25 cellular contexts compared by ENCODE assay signal in genomic region chr20:48691523-48691922, GRCh38.
DNase-seq lines count a peak whose midpoint lies in the region; ATAC-seq and TF ChIP-seq lines count a peak whose summit lies in the region.
"Had no signal": no experiment of that assay in that cellular context is flagged by ENCODE, and none has a peak within 500 bp of the region (broad histone marks: within the 10 kb centered on the region; RNA-seq: fewer than 3 reads in every experiment).

No MANE protein-coding gene starts in this region.

- no peaks in the 10 kb centered on the region for H3K9me3 ChIP-seq in gastroesophageal sphincter
- H3K9me3 ChIP-seq: A549, BLaER1, esophagus squamous epithelium, suprapubic skin, uterus had no signal

- H3K27ac ChIP-seq in substantia nigra (ENCODE audit: low read depth, low read length, poor library complexity, severe bottlenecking) (peak overlapping the region; percentile 67), gastroesophageal sphincter (peak overlapping the region in 1 of 4 donors; percentile 25)
- H3K27ac ChIP-seq: A549, BLaER1, esophagus squamous epithelium, SK-N-MC, suprapubic skin, uterus had no signal

- no peak for ATAC-seq in activated CD8-positive, alpha-beta T cell treated with anti-CD3 and anti-CD28 coated beads, Interleukin-2, amount 10 ng/mL, durations not matched to agents 7 days and 5 days
- ATAC-seq in activated CD8-positive, alpha-beta T cell treated with anti-CD3 and anti-CD28 coated beads for 36 hours, result no peak
- ATAC-seq in HG03565 (IDR thresholded peaks at IDR 0.05; ENCODE audit: unreplicated experiment) (no peak), gastroesophageal sphincter (no peak)
- ATAC-seq: A549, HCT116, Panc1 had no signal

- WGBS in gastroesophageal sphincter (ENCODE audit: low coverage in 1 of 2), 2 donors, result 6 to 60% methylated on average over 3 to 5 of the region's 7 CpGs

- H3K36me3 Mint-ChIP-seq in activated CD8-positive, alpha-beta T cell treated with anti-CD3 and anti-CD28 coated beads, Interleukin-2, amount 10 ng/mL, durations not matched to agents 7 days and 5 days (ENCODE audit: low read depth), result peaks cover 81% of the 10 kb centered on the region
- H3K36me3 Mint-ChIP-seq in activated CD8-positive, alpha-beta T cell treated with anti-CD3 and anti-CD28 coated beads for 36 hours (ENCODE audit: low read depth), result peaks cover 41% of the 10 kb centered on the region
- peaks cover 2% of the 10 kb centered on the region for H3K36me3 Mint-ChIP-seq in chondrocyte (ENCODE audit: low read depth)
- H3K36me3 Mint-ChIP-seq in immature natural killer cell, result peaks cover 36 to 72% (median 39%) of the 10 kb centered on the region in 3 donors

- H3K27me3 ChIP-seq in gastroesophageal sphincter, result no peaks in the 10 kb centered on the region
- H3K27me3 ChIP-seq: BLaER1, suprapubic skin, uterus had no signal

- TF ChIP-seq EP300 in gastroesophageal sphincter (IDR thresholded peaks at IDR 0.05), result no peak

- no peak for TF ChIP-seq CTCF in activated CD8-positive, alpha-beta T cell treated with anti-CD3 and anti-CD28 coated beads for 36 hours (IDR thresholded peaks at IDR 0.05)
- TF ChIP-seq CTCF in chondrocyte (IDR thresholded peaks at IDR 0.05) (no peak), gastroesophageal sphincter (IDR thresholded peaks at IDR 0.05) (no peak)

- no peak overlapping the region for H3K4me3 Mint-ChIP-seq in activated CD8-positive, alpha-beta T cell treated with anti-CD3 and anti-CD28 coated beads, Interleukin-2, amount 10 ng/mL, durations not matched to agents 7 days and 5 days
- no peak overlapping the region for H3K4me3 Mint-ChIP-seq in activated CD8-positive, alpha-beta T cell treated with anti-CD3 and anti-CD28 coated beads for 36 hours
- no peak overlapping the region for H3K4me3 Mint-ChIP-seq in chondrocyte (ENCODE audit: unreplicated experiment)
- peak overlapping the region; percentile 46 to 62 (median 48) for H3K4me3 Mint-ChIP-seq in immature natural killer cell
- H3K4me3 Mint-ChIP-seq: activated B cell treated with CpG ODN at 0.5 μM for 24 hours; IgD-negative memory B cell; T-helper 2 cell treated with Interferon-gamma antibody and Interleukin-4, amounts not matched to agents 5 μg/mL and 100 μg/mL, for 36 hours had no signal

- no peak for TF ChIP-seq POLR2A in gastroesophageal sphincter (IDR thresholded peaks at IDR 0.05)

- peaks cover 62% of the 10 kb centered on the region for H3K4me1 Mint-ChIP-seq in activated CD8-positive, alpha-beta T cell treated with anti-CD3 and anti-CD28 coated beads, Interleukin-2, amount 10 ng/mL, durations not matched to agents 7 days and 5 days (ENCODE audit: low read depth)
- H3K4me1 Mint-ChIP-seq in activated CD8-positive, alpha-beta T cell treated with anti-CD3 and anti-CD28 coated beads for 36 hours (ENCODE audit: low read depth), result peaks cover 23% of the 10 kb centered on the region
- H3K4me1 Mint-ChIP-seq in chondrocyte (ENCODE audit: low read depth) (peaks cover 16% of the 10 kb centered on the region), immature natural killer cell (peaks cover 83 to 91% of the 10 kb centered on the region in 2 donors)

- no peaks in the 10 kb centered on the region for H3K27me3 Mint-ChIP-seq in activated CD8-positive, alpha-beta T cell treated with anti-CD3 and anti-CD28 coated beads, Interleukin-2, amount 10 ng/mL, durations not matched to agents 7 days and 5 days (ENCODE audit: low read depth)
- H3K27me3 Mint-ChIP-seq in activated CD8-positive, alpha-beta T cell treated with anti-CD3 and anti-CD28 coated beads for 36 hours, result no peaks in the 10 kb centered on the region
- no peaks in the 10 kb centered on the region for H3K27me3 Mint-ChIP-seq in chondrocyte (ENCODE audit: low read depth)
- peaks cover 12 to 44% (median 37%) of the 10 kb centered on the region in 3 donors for H3K27me3 Mint-ChIP-seq in immature natural killer cell (ENCODE audit: low read depth in 3 of 3)
- H3K27me3 Mint-ChIP-seq: activated B cell treated with CpG ODN at 0.5 μM for 24 hours, IgD-negative memory B cell had no signal

- peak overlapping the region; percentile 58 for H3K27ac Mint-ChIP-seq in activated CD8-positive, alpha-beta T cell treated with anti-CD3 and anti-CD28 coated beads, Interleukin-2, amount 10 ng/mL, durations not matched to agents 7 days and 5 days
- no peak overlapping the region for H3K27ac Mint-ChIP-seq in activated CD8-positive, alpha-beta T cell treated with anti-CD3 and anti-CD28 coated beads for 36 hours
- H3K27ac Mint-ChIP-seq in chondrocyte (ENCODE audit: unreplicated experiment) (no peak overlapping the region), immature natural killer cell (peak overlapping the region in 5 of 6 donors; percentile 47 to 85 (median 71))
- H3K27ac Mint-ChIP-seq: activated B cell treated with CpG ODN at 0.5 μM for 24 hours; T-helper 2 cell treated with Interferon-gamma antibody and Interleukin-4, amounts not matched to agents 5 μg/mL and 100 μg/mL, for 36 hours had no signal

- H3K36me3 ChIP-seq in gastroesophageal sphincter, result peaks cover 0 to 19% of the 10 kb centered on the region in 2 donors
- H3K36me3 ChIP-seq: suprapubic skin, uterus had no signal

- peaks cover 0 to 26% (median 7%) of the 10 kb centered on the region in 3 donors for H3K4me1 ChIP-seq in gastroesophageal sphincter
- H3K4me1 ChIP-seq: uterus had no signal

- H3K4me3 ChIP-seq in gastroesophageal sphincter, result no peak overlapping the region
- H3K4me3 ChIP-seq: A549, BLaER1, esophagus squamous epithelium, SK-N-MC, suprapubic skin, uterus had no signal

- CTCF ChIA-PET in activated CD8-positive, alpha-beta T cell treated with anti-CD3 and anti-CD28 coated beads, Interleukin-2, amount 10 ng/mL, durations not matched to agents 7 days and 5 days (lab: Charles Lee), result interaction anchor here (1.0 kb wide), 1 partner anchor 34 kb away, joined by 3 read pairs; no protein-coding TSS in a partner anchor
- CTCF ChIA-PET in activated CD8-positive, alpha-beta T cell treated with anti-CD3 and anti-CD28 coated beads for 36 hours (lab: Charles Lee), result no interaction called here

- no peaks in the 10 kb centered on the region for H3K9me3 Mint-ChIP-seq in activated CD8-positive, alpha-beta T cell treated with anti-CD3 and anti-CD28 coated beads, Interleukin-2, amount 10 ng/mL, durations not matched to agents 7 days and 5 days (ENCODE audit: insufficient read depth)
- no peaks in the 10 kb centered on the region for H3K9me3 Mint-ChIP-seq in activated CD8-positive, alpha-beta T cell treated with anti-CD3 and anti-CD28 coated beads for 36 hours
- H3K9me3 Mint-ChIP-seq in chondrocyte (ENCODE audit: low read depth) (no peaks in the 10 kb centered on the region), immature natural killer cell (no peaks in the 10 kb centered on the region)
- H3K9me3 Mint-ChIP-seq: activated B cell treated with CpG ODN at 0.5 μM for 24 hours; IgD-negative memory B cell; T-helper 2 cell treated with Interferon-gamma antibody and Interleukin-4, amounts not matched to agents 5 μg/mL and 100 μg/mL, for 36 hours had no signal

- intact Hi-C loops in activated CD8-positive, alpha-beta T cell treated with anti-CD3 and anti-CD28 coated beads for 36 hours (cut with micrococcal nuclease), result no loop called here

- POLR2A ChIA-PET in activated CD8-positive, alpha-beta T cell treated with anti-CD3 and anti-CD28 coated beads, Interleukin-2, amount 10 ng/mL, durations not matched to agents 7 days and 5 days (lab: Charles Lee), result no interaction called here
- POLR2A ChIA-PET in activated CD8-positive, alpha-beta T cell treated with anti-CD3 and anti-CD28 coated beads for 36 hours (lab: Charles Lee), result interaction anchor here (1.3 kb wide), 1 partner anchor 135 kb away, joined by 3 read pairs; no protein-coding TSS in a partner anchor

- no peak for DNase-seq in activated CD8-positive, alpha-beta T cell treated with anti-CD3 and anti-CD28 coated beads, Interleukin-2, amount 10 ng/mL, durations not matched to agents 7 days and 5 days
- DNase-seq in activated CD8-positive, alpha-beta T cell treated with anti-CD3 and anti-CD28 coated beads for 36 hours, result no peak
- DNase-seq in chondrocyte (ENCODE audit: low spot score), result peak; percentile 15
- DNase-seq in immature natural killer cell, result peak; percentile 28 to 41 (median 34)
- DNase-seq in substantia nigra (lab: John Stamatoyannopoulos, UW), result peak in 25 of 49 donors; percentile 13 to 62 (median 37)
- DNase-seq in CD1c-positive myeloid dendritic cell (ENCODE audit: extremely low spot score), result no peak
- DNase-seq: activated B cell treated with CpG ODN at 0.5 μM for 24 hours; activated CD4-positive, alpha-beta T cell treated with anti-CD3 and anti-CD28 coated beads, Interleukin-2, amount 50 U/mL, for 48 hours; activated naive CD4-positive, alpha-beta T cell; activated T-cell treated with anti-CD3 and anti-CD28 coated beads, Interleukin-2, amount 50 U/mL, for 1 hour; effector CD8-positive, alpha-beta T cell; esophagus squamous epithelium; NCI-H1694 treated with DMSO at 0.1 percent for 48 hours; NCI-H446; uterus had no signal

Comparison
In these comparisons a context has a peak if more than half of its experiments do, and no peak if none do; other contexts are left out.
1. H3K27ac Mint-ChIP-seq: peak in activated CD8-positive, alpha-beta T cell treated with anti-CD3 and anti-CD28 coated beads, Interleukin-2, amount 10 ng/mL, durations not matched to agents 7 days and 5 days (single experiment) and immature natural killer cell (5 of 6); none in activated CD8-positive, alpha-beta T cell treated with anti-CD3 and anti-CD28 coated beads for 36 hours (single experiment) and chondrocyte (single experiment).
2. DNase-seq: peak in chondrocyte (single experiment), immature natural killer cell (3 of 3) and substantia nigra (25 of 49); none in activated CD8-positive, alpha-beta T cell treated with anti-CD3 and anti-CD28 coated beads, Interleukin-2, amount 10 ng/mL, durations not matched to agents 7 days and 5 days (single experiment), activated CD8-positive, alpha-beta T cell treated with anti-CD3 and anti-CD28 coated beads for 36 hours (single experiment) and CD1c-positive myeloid dendritic cell (single experiment).
3. H3K4me3 Mint-ChIP-seq: peak in immature natural killer cell (5 of 5); none in activated CD8-positive, alpha-beta T cell treated with anti-CD3 and anti-CD28 coated beads, Interleukin-2, amount 10 ng/mL, durations not matched to agents 7 days and 5 days (single experiment), activated CD8-positive, alpha-beta T cell treated with anti-CD3 and anti-CD28 coated beads for 36 hours (single experiment) and chondrocyte (single experiment).